In genomic region chr9:120655005-120655622, GRCh38 we compare ENCODE assay signal across 11 cellular contexts. TPM values are rescaled to one million over a fixed set of nuclear protein-coding genes. Genes with fewer than 3 reads are reported as not detected.
DNase-seq lines count a peak whose midpoint lies in the region; ATAC-seq, FAIRE-seq and TF ChIP-seq lines count a peak whose summit lies in the region.
"Had no signal": no experiment of that assay in that cellular context is flagged by ENCODE, and none has a peak within 500 bp of the region (broad histone marks: within the 10 kb centered on the region; RNA-seq: fewer than 3 reads in every experiment).

No MANE protein-coding gene starts in this region.

- H3K9me3 Mint-ChIP-seq in stimulated activated effector memory CD8-positive, alpha-beta T cell treated with anti-CD3 and anti-CD28 coated beads, Interleukin-12 subunit alpha, Interleukin-12 subunit beta, amount 100 ng/mL, for 72 hours: no peaks in the 10 kb centered on the region
- H3K9me3 Mint-ChIP-seq: activated CD4-positive, alpha-beta T cell treated with anti-CD3 and anti-CD28 coated beads, Interleukin-2, amount 10 ng/mL, durations not matched to agents 7 days and 5 days had no signal

- no peak overlapping the region; the same call in 1 of the 2 replicates for H3K4me2 ChIP-seq in GM12878 (ENCODE audit: control insufficient read depth, insufficient read depth)

- no peak for TF ChIP-seq POLR2A in GM12878 (IDR thresholded peaks at IDR 0.05; ENCODE audit: low read depth, low read length)
- no peak for TF ChIP-seq POLR2A in esophagus squamous epithelium (IDR thresholded peaks at IDR 0.05)

- peak; percentile 80 for ATAC-seq in HG03342 (IDR thresholded peaks at IDR 0.05; ENCODE audit: unreplicated experiment)
- ATAC-seq in GM12878: peak; percentile 88
- ATAC-seq in stimulated activated effector memory CD8-positive, alpha-beta T cell treated with anti-CD3 and anti-CD28 coated beads, Interleukin-12 subunit alpha, Interleukin-12 subunit beta, amount 100 ng/mL, for 72 hours: peak; percentile 77

- H3K27me3 ChIP-seq in GM12878 (replicated peaks in 1 of 2; ENCODE audit: control insufficient read depth in 2 of 2, insufficient read depth in 2 of 2, low read length in 1 of 2) (no peaks in the 10 kb centered on the region), esophagus squamous epithelium (no peaks in the 10 kb centered on the region)

- SMC1A ChIA-PET in GM12878 (lab: Charles Lee; ENCODE audit: uncharacterized antibody, unreplicated experiment): no interaction called here

- WGBS in GM12878 (ENCODE audit: insufficient coverage, insufficient replicate concordance, low lambda C conversion rate, missing lambda C conversion rate): 24% methylated on average over 4 of the region's 4 CpGs
- 51 to 54% methylated on average over 4 of the region's 4 CpGs for WGBS in esophagus squamous epithelium, 2 donors

- H3K79me2 ChIP-seq in GM12878 (ENCODE audit: control insufficient read depth, insufficient read depth, low read length): no peaks in the 10 kb centered on the region

- H3K27ac Mint-ChIP-seq in stimulated activated effector memory CD8-positive, alpha-beta T cell treated with anti-CD3 and anti-CD28 coated beads, Interleukin-12 subunit alpha, Interleukin-12 subunit beta, amount 100 ng/mL, for 72 hours: no peak overlapping the region
- H3K27ac Mint-ChIP-seq: activated CD4-positive, alpha-beta T cell treated with anti-CD3 and anti-CD28 coated beads, Interleukin-2, amount 10 ng/mL, durations not matched to agents 7 days and 5 days had no signal

- H3K36me3 ChIP-seq in GM12878 (ENCODE audit: control insufficient read depth in 2 of 2, insufficient read depth in 2 of 2, low read length in 1 of 2): no peaks in the 10 kb centered on the region
- peaks cover 0 to 13% (median 0%) of the 10 kb centered on the region in 3 donors for H3K36me3 ChIP-seq in esophagus squamous epithelium

- no peak overlapping the region for H3K9ac ChIP-seq in GM12878 (ENCODE audit: control insufficient read depth, insufficient read depth, low read length)

- H3K9me3 ChIP-seq in GM12878 (replicated peaks; ENCODE audit: control insufficient read depth, insufficient read depth, low read length) (no peaks in the 10 kb centered on the region), esophagus squamous epithelium (no peaks in the 10 kb centered on the region)

- TF ChIP-seq EP300 in GM12878 (IDR thresholded peaks at IDR 0.05; ENCODE audit: borderline replicate concordance in 1 of 2, control insufficient read depth in 1 of 2, low read depth in 2 of 2, low read length in 2 of 2): no peak

- H2AFZ ChIP-seq in GM12878 (ENCODE audit: control insufficient read depth, low read depth, low read length): peak overlapping the region; percentile 23

- H3K36me3 Mint-ChIP-seq in stimulated activated effector memory CD8-positive, alpha-beta T cell treated with anti-CD3 and anti-CD28 coated beads, Interleukin-12 subunit alpha, Interleukin-12 subunit beta, amount 100 ng/mL, for 72 hours: no peaks in the 10 kb centered on the region

- H3K4me3 Mint-ChIP-seq in stimulated activated effector memory CD8-positive, alpha-beta T cell treated with anti-CD3 and anti-CD28 coated beads, Interleukin-12 subunit alpha, Interleukin-12 subunit beta, amount 100 ng/mL, for 72 hours: no peak overlapping the region
- H3K4me3 Mint-ChIP-seq: activated CD4-positive, alpha-beta T cell treated with anti-CD3 and anti-CD28 coated beads, Interleukin-2, amount 10 ng/mL, durations not matched to agents 7 days and 5 days had no signal

- CTCF ChIA-PET in GM12878 (lab: Yijun Ruan, JAX): no interaction called here

- no peaks in the 10 kb centered on the region; the same call in 1 of the 2 replicates for H3K4me1 ChIP-seq in GM12878 (ENCODE audit: control insufficient read depth, insufficient read depth, low read length)
- H3K4me1 ChIP-seq in esophagus squamous epithelium: peaks cover 0 to 27% (median 5%) of the 10 kb centered on the region in 3 donors

- H3K4me1 Mint-ChIP-seq in stimulated activated effector memory CD8-positive, alpha-beta T cell treated with anti-CD3 and anti-CD28 coated beads, Interleukin-12 subunit alpha, Interleukin-12 subunit beta, amount 100 ng/mL, for 72 hours: no peaks in the 10 kb centered on the region

- in situ Hi-C loops in GM12878 (cut with MboI): no loop called here

- BruUV-seq in GM12878 (replicated peaks; lab: Mats Ljungman, UMichigan): no TSS peak

- POLR2A ChIA-PET in GM12878 (lab: Charles Lee): no interaction called here

- RAD21 ChIA-PET in GM12878 (lab: Charles Lee; ENCODE audit: unreplicated experiment): no interaction called here

- DNase-seq in NOMO-1 treated with DMSO at 0.1 percent for 48 hours (lab: John Stamatoyannopoulos, UW; ENCODE audit: unreplicated experiment) (peak; percentile 30), NOMO-1 treated with dmso at 0.1 percent for 144 hours (lab: John Stamatoyannopoulos, UW; ENCODE audit: unreplicated experiment) (no peak), GM12878 (ENCODE audit: low read depth, low spot score) (no peak), occipital lobe (lab: John Stamatoyannopoulos, UW) (no peak), esophagus squamous epithelium (lab: John Stamatoyannopoulos, UW) (no peak), SW 1271 (lab: John Stamatoyannopoulos, UW) (no peak)
- no peak for DNase-seq in stimulated activated effector memory CD8-positive, alpha-beta T cell treated with anti-CD3 and anti-CD28 coated beads, Interleukin-12 subunit alpha, Interleukin-12 subunit beta, amount 100 ng/mL, for 72 hours (ENCODE audit: low spot score in 2 of 2)
- DNase-seq: activated CD4-positive, alpha-beta T cell treated with anti-CD3 and anti-CD28 coated beads, Interleukin-2, amount 10 ng/mL, durations not matched to agents 7 days and 5 days; islet precursor cell had no signal

- no peak for FAIRE-seq in GM12878 (lab: Jason Lieb, UNC)

- intact Hi-C loops in GM12878 (cut with micrococcal nuclease; ENCODE audit: unreplicated experiment): no loop called here
- intact Hi-C loops in esophagus squamous epithelium (cut with DNase I): no loop called here

- H4K20me1 ChIP-seq in GM12878 (ENCODE audit: control insufficient read depth, insufficient read depth): no peaks in the 10 kb centered on the region

- no peak for TF ChIP-seq RAD21 in GM12878 (IDR thresholded peaks at IDR 0.05; ENCODE audit: insufficient read depth, low read depth, low read length)

- no peak overlapping the region for H3K4me3 ChIP-seq in GM12878
- H3K4me3 ChIP-seq in esophagus squamous epithelium: no peak overlapping the region

- H3K27ac ChIP-seq in GM12878 (ENCODE audit: control insufficient read depth, insufficient read depth): no peak overlapping the region
- no peak overlapping the region for H3K27ac ChIP-seq in esophagus squamous epithelium
- H3K27ac ChIP-seq: 22Rv1 had no signal

- TF ChIP-seq CTCF in GM12878 (IDR thresholded peaks at IDR 0.05 in 2 of 3, conservative IDR thresholded peaks at IDR 0.05 in 1 of 3; ENCODE audit: control insufficient read depth in 2 of 3, extremely low read depth in 1 of 3, insufficient read depth in 1 of 3, low read depth in 3 of 3, low read length in 3 of 3) (no peak), esophagus squamous epithelium (IDR thresholded peaks at IDR 0.05) (no peak)

TF ChIP-seq in GM12878, 131 proteins besides CTCF, POLR2A, EP300 and RAD21:
- no peak for TF ChIP-seq TAF1 (IDR thresholded peaks at IDR 0.05; ENCODE audit: borderline replicate concordance, low read depth, low read length)
- no peak for TF ChIP-seq SMAD5 (IDR thresholded peaks at IDR 0.05; ENCODE audit: low read depth)
- peak; percentile 24; the same call in 1 of the 2 replicates for TF ChIP-seq JUNB (IDR thresholded peaks at IDR 0.05)
- no peak for TF ChIP-seq BHLHE40 (IDR thresholded peaks at IDR 0.05; ENCODE audit: borderline replicate concordance in 1 of 2, low read depth in 2 of 2, low read length in 1 of 2)
TF ChIP-seq in GM12878: peak in this region for 1.

RNA-seq across cellular contexts. Expression of gene MEGF9, which starts 59.2 kb away (rescaled TPM):
- 0.44 and 0.64 TPM in 2 replicates for total RNA-seq in GM12878 (2013; cell fraction: nucleolus; rRNA removed)
- 3.0 and 3.7 TPM in 2 replicates for total RNA-seq in GM12878 (2014; rRNA removed)
- 4.0 TPM in 2 replicates for total RNA-seq in GM12878 (2014; rRNA removed; fragmentation: Illumina TruSeq; extraction: Trizol)
- total RNA-seq in GM12878 (2021): 3.8 and 4.3 TPM in 2 replicates
- 1.1 TPM for polyA plus RNA-seq in GM12878 (2011; ENCODE audit: low read depth)
- polyA plus RNA-seq in GM12878 (2011; rRNA removed): 0.71 and 0.84 TPM in 2 replicates
- polyA plus RNA-seq in GM12878 (2011; cell fraction: cytosol; rRNA removed): 0.43 and 0.52 TPM in 2 replicates
- 0.13 and 0.32 TPM in 2 replicates for polyA plus RNA-seq in GM12878 (2011; cell fraction: nucleus; rRNA removed)
- polyA plus RNA-seq in GM12878 (2012): 1.7 and 2.3 TPM in 2 replicates
- polyA plus RNA-seq in GM12878 (2014; fragmentation: Illumina TruSeq; extraction: Trizol): 5.1 and 5.2 TPM in 2 replicates
- 1 to 10 TPM; 1.4 to 1.6 TPM for polyA plus RNA-seq in GM12878 (2014; fragmentation: Nextera tagmentation; extraction: Ambion mirVana)
- polyA plus RNA-seq in GM12878 (2014; rRNA removed): 2.5 and 2.8 TPM in 2 replicates
- 1 to 10 TPM; 1.8 to 2.4 TPM for polyA plus RNA-seq in GM12878 (2016; fragmentation: Nextera tagmentation; extraction: Ambion mirVana)
- 0.66 and 0.72 TPM in 2 replicates for polyA minus RNA-seq in GM12878 (2011; rRNA and poly(A)+ RNA removed)
- 0.27 and 0.62 TPM in 2 replicates for polyA minus RNA-seq in GM12878 (2011; cell fraction: cytosol; rRNA and poly(A)+ RNA removed)
- 0.12 and 0.57 TPM in 2 replicates for polyA minus RNA-seq in GM12878 (2011; cell fraction: nucleus; rRNA and poly(A)+ RNA removed)
- total RNA-seq in occipital lobe: 58.8 TPM
- total RNA-seq in esophagus squamous epithelium: 10 to 100 TPM; 16.2 to 20.8 (median 18.0) TPM
